ENCODE assay signal across 10 cellular contexts in genomic region chr9:91119147-91119546, GRCh38.
DNase-seq lines count a peak whose midpoint lies in the region; TF ChIP-seq lines count a peak whose summit lies in the region.
"Had no signal": no experiment of that assay in that cellular context is flagged by ENCODE, and none has a peak within 500 bp of the region (broad histone marks: within the 10 kb centered on the region; RNA-seq: fewer than 3 reads in every experiment).

No MANE protein-coding gene starts in this region.

- H3K4me3 ChIP-seq in astrocyte of the spinal cord (ENCODE audit: low read depth, low read length): no peak overlapping the region
- peak overlapping the region in 1 of 2 donors; percentile 34 for H3K4me3 ChIP-seq in right atrium auricular region
- peak overlapping the region in 3 of 5 donors; percentile 8 to 68 (median 45) for H3K4me3 ChIP-seq in subcutaneous abdominal adipose tissue (ENCODE audit: low read depth in 1 of 5, low read length in 5 of 5)

- in situ Hi-C loops in astrocyte of the spinal cord (cut with HindIII; ENCODE audit: low sequenced_read_pairs): no loop called here

- DNase-seq in HCEC 1CT (peak; percentile 59), astrocyte of the spinal cord (ENCODE audit: low read depth, low spot score) (peak; percentile 50), right atrium auricular region (ENCODE audit: low spot score) (no peak), SIG-M5 (lab: John Stamatoyannopoulos, UW) (no peak), DMS153 (lab: John Stamatoyannopoulos, UW) (no peak), GF-D8 (lab: John Stamatoyannopoulos, UW) (no peak)
- DNase-seq in activated effector memory CD4-positive, alpha-beta T cell treated with anti-CD3 and anti-CD28 coated beads, Interleukin-2, amount 50 U/mL, for 16 hours: no peak
- DNase-seq: NCI-H1694 had no signal

- H3K27ac ChIP-seq in right atrium auricular region (peak overlapping the region; percentile 69 to 79), subcutaneous abdominal adipose tissue (ENCODE audit: low read depth, low read length) (peak overlapping the region; percentile 78)
- H3K27ac ChIP-seq: neutrophil had no signal

- H3K4me1 ChIP-seq in right atrium auricular region (peaks cover 0 to 30% of the 10 kb centered on the region in 2 donors), subcutaneous abdominal adipose tissue (ENCODE audit: control insufficient read depth in 5 of 5, insufficient read depth in 5 of 5, low read length in 5 of 5) (peaks cover 8 to 49% (median 37%) of the 10 kb centered on the region in 5 donors)

- TF ChIP-seq CTCF in astrocyte of the spinal cord (IDR thresholded peaks at IDR 0.05; ENCODE audit: low read depth, low read length) (no peak), right atrium auricular region (IDR thresholded peaks at IDR 0.05) (no peak)

- H3K9me3 ChIP-seq in right atrium auricular region (no peaks in the 10 kb centered on the region), subcutaneous abdominal adipose tissue (ENCODE audit: control insufficient read depth in 5 of 5, low read length in 5 of 5) (no peaks in the 10 kb centered on the region)
- H3K9me3 ChIP-seq: neutrophil had no signal

- H3K9ac ChIP-seq in subcutaneous abdominal adipose tissue (ENCODE audit: low read length in 5 of 5): peak overlapping the region in 3 of 5 donors; percentile 14 to 83 (median 36)

- no peaks in the 10 kb centered on the region for H3K27me3 ChIP-seq in right atrium auricular region
- H3K27me3 ChIP-seq in subcutaneous abdominal adipose tissue (ENCODE audit: control insufficient read depth in 5 of 5, insufficient read depth in 4 of 5, low read length in 5 of 5): no peaks in the 10 kb centered on the region

- H3K36me3 ChIP-seq in right atrium auricular region (no peaks in the 10 kb centered on the region), subcutaneous abdominal adipose tissue (ENCODE audit: control insufficient read depth in 5 of 5, insufficient read depth in 5 of 5, low read length in 5 of 5) (no peaks in the 10 kb centered on the region)
- H3K36me3 ChIP-seq: neutrophil had no signal

Comparison
In these comparisons a context has a peak if more than half of its experiments do, and no peak if none do; other contexts are left out.
1. DNase-seq: peak in HCEC 1CT (single experiment) and astrocyte of the spinal cord (single experiment); none in right atrium auricular region (single experiment), SIG-M5 (single experiment), activated effector memory CD4-positive, alpha-beta T cell treated with anti-CD3 and anti-CD28 coated beads, Interleukin-2, amount 50 U/mL, for 16 hours (single experiment), DMS153 (single experiment) and GF-D8 (single experiment).